ENCODE assay signal across 1 cellular context in genomic region chr21:44919111-44919912, GRCh38.
TF ChIP-seq lines count a peak whose summit lies in the region.

No MANE protein-coding gene starts in this region.

TF ChIP-seq in endothelial cell of umbilical vein, 7 proteins besides CTCF, POLR2A, EP300 and RAD21 (continued from another document):
- TF ChIP-seq, protein P1, sequence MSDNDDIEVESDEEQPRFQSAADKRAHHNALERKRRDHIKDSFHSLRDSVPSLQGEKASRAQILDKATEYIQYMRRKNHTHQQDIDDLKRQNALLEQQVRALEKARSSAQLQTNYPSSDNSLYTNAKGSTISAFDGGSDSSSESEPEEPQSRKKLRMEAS (IDR thresholded peaks at IDR 0.05; ENCODE audit: insufficient read depth, insufficient read length) = no peak
- TF ChIP-seq EZH2 (IDR thresholded peaks at IDR 0.05; ENCODE audit: borderline replicate concordance, low read depth, low read length, severe bottlenecking) = no peak
- no peak for TF ChIP-seq POLR2AphosphoS5 (IDR thresholded peaks at IDR 0.05; ENCODE audit: insufficient read depth, low read depth, low read length)
